In the genomic region with DNA sequence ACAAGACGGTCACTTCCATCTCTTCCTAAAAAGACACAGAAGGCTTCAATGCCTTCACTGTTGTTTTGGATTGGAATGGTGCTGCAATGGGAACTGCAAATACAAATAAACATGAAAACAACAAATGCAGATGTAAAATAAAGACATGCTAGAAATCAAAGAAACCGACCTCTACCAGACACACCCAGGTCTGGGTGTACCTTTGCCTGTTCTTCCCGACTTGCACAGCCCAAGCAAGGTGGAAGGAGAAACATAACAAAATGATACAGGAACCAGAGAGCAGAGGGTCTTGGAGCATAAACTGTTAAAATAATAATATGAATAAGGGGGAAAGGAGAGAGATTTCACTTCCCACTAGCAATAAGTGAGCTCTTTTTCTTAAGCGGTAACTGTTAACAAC, we compare ENCODE assay signal across 1 cellular context.
TF ChIP-seq lines count a peak whose summit lies in the region.

No MANE protein-coding gene starts in this region.

TF ChIP-seq in HepG2, 621 proteins besides CTCF, POLR2A, EP300 and RAD21 (continued from another document):
- TF ChIP-seq, protein P1, sequence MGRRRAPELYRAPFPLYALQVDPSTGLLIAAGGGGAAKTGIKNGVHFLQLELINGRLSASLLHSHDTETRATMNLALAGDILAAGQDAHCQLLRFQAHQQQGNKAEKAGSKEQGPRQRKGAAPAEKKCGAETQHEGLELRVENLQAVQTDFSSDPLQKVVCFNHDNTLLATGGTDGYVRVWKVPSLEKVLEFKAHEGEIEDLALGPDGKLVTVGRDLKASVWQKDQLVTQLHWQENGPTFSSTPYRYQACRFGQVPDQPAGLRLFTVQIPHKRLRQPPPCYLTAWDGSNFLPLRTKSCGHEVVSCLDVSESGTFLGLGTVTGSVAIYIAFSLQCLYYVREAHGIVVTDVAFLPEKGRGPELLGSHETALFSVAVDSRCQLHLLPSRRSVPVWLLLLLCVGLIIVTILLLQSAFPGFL (CRISPR knock-in tag; IDR thresholded peaks at IDR 0.05): no peak
- TF ChIP-seq NCOR1 (IDR thresholded peaks at IDR 0.05; ENCODE audit: borderline replicate concordance, low read length): no peak
- TF ChIP-seq, protein P2, sequence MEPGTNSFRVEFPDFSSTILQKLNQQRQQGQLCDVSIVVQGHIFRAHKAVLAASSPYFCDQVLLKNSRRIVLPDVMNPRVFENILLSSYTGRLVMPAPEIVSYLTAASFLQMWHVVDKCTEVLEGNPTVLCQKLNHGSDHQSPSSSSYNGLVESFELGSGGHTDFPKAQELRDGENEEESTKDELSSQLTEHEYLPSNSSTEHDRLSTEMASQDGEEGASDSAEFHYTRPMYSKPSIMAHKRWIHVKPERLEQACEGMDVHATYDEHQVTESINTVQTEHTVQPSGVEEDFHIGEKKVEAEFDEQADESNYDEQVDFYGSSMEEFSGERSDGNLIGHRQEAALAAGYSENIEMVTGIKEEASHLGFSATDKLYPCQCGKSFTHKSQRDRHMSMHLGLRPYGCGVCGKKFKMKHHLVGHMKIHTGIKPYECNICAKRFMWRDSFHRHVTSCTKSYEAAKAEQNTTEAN (CRISPR knock-in tag; conservative IDR thresholded peaks at IDR 0.05): no peak
- no peak for TF ChIP-seq SCMH1 (CRISPR knock-in tag; IDR thresholded peaks at IDR 0.05; ENCODE audit: borderline replicate concordance)
- no peak for TF ChIP-seq FOXM1 (CRISPR knock-in tag; IDR thresholded peaks at IDR 0.05)
- TF ChIP-seq FOXK2 (IDR thresholded peaks at IDR 0.05): no peak
- TF ChIP-seq, protein P3, sequence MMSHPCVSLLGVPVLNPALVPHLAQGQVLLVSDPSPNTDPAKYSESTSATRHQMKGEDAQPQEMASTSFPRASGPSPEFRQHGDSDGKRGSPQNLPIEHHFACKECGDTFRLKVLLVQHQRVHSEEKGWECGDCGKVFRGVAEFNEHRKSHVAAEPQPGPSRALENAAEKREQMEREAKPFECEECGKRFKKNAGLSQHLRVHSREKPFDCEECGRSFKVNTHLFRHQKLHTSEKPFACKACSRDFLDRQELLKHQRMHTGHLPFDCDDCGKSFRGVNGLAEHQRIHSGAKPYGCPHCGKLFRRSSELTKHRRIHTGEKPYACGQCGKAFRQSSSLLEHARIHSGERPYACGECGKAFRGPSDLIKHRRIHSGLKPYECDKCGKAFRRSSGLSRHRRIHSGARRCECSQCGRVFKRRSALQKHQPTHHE (CRISPR knock-in tag; IDR thresholded peaks at IDR 0.05; ENCODE audit: borderline replicate concordance): no peak
- no peak for TF ChIP-seq CENPT (CRISPR knock-in tag; IDR thresholded peaks at IDR 0.05; ENCODE audit: low read depth)
- TF ChIP-seq ZNF33A (CRISPR knock-in tag; IDR thresholded peaks at IDR 0.05; ENCODE audit: borderline replicate concordance): no peak
- TF ChIP-seq ZNF44 (CRISPR knock-in tag; IDR thresholded peaks at IDR 0.05): no peak
- no peak for TF ChIP-seq ZNF558 (CRISPR knock-in tag; IDR thresholded peaks at IDR 0.05; ENCODE audit: borderline replicate concordance)
- no peak for TF ChIP-seq ZNF296 (CRISPR knock-in tag; conservative IDR thresholded peaks at IDR 0.05)
- no peak for TF ChIP-seq SIX1 (CRISPR knock-in tag; IDR thresholded peaks at IDR 0.05; ENCODE audit: borderline replicate concordance)
- TF ChIP-seq PCBP1 (IDR thresholded peaks at IDR 0.05; ENCODE audit: borderline replicate concordance, low read depth, low read length): no peak
TF ChIP-seq in HepG2: peak in this region for 0.
